Comparison of ENCODE assay signal across 9 cellular contexts in genomic region chr11:68040957-68041591, GRCh38. TPM values are rescaled to one million over a fixed set of nuclear protein-coding genes. Genes with fewer than 3 reads are reported as not detected.
DNase-seq lines count a peak whose midpoint lies in the region; ATAC-seq, FAIRE-seq and TF ChIP-seq lines count a peak whose summit lies in the region.
"Had no signal": no experiment of that assay in that cellular context is flagged by ENCODE, and none has a peak within 500 bp of the region (broad histone marks: within the 10 kb centered on the region; RNA-seq: fewer than 3 reads in every experiment).

No MANE protein-coding gene starts in this region.

- H3K27ac ChIP-seq in heart left ventricle (peak overlapping the region in 11 of 12 donors; percentile 74 to 96 (median 88)), K562 (ENCODE audit: extremely low read depth, low read depth, low read length) (peak overlapping the region; percentile 83), mucosa of rectum (ENCODE audit: low read depth in 2 of 2, low read length in 2 of 2) (peak overlapping the region; percentile 90)

- peak overlapping the region; percentile 74 for H3K4me2 ChIP-seq in K562 (ENCODE audit: insufficient read depth, low read length)

- no peak overlapping the region for H2AFZ ChIP-seq in K562 (ENCODE audit: low read depth, low read length)

- H3K79me2 ChIP-seq in K562 (ENCODE audit: control insufficient read depth, insufficient read depth, low read length) = peaks cover 37% of the 10 kb centered on the region

- no peaks in the 10 kb centered on the region for H3K27me3 ChIP-seq in heart left ventricle
- H3K27me3 ChIP-seq in K562 (ENCODE audit: control insufficient read depth in 2 of 2, insufficient read depth in 2 of 2, low read length in 2 of 2) = no peaks in the 10 kb centered on the region
- H3K27me3 ChIP-seq in mucosa of rectum (ENCODE audit: control insufficient read depth in 2 of 2, insufficient read depth in 2 of 2, low read length in 2 of 2) = no peaks in the 10 kb centered on the region

- CTCF ChIA-PET in K562 (lab: Yijun Ruan, JAX; ENCODE audit: low intra/inter-chr PET ratio) = interaction anchor here (0.6 kb wide), 1 partner anchor 272 kb away, joined by 3 read pairs; no protein-coding TSS in a partner anchor

- H3K4me3 ChIP-seq in heart left ventricle = peak overlapping the region in 11 of 12 donors; percentile 52 to 95 (median 82)
- H3K4me3 ChIP-seq in K562 = peak overlapping the region; percentile 92
- H3K4me3 ChIP-seq in mucosa of rectum (ENCODE audit: low read length in 2 of 2) = peak overlapping the region; percentile 80 to 84

- FAIRE-seq in K562 (lab: Jason Lieb, UNC) = no peak

- peak overlapping the region; percentile 72 to 90; a peak in 3 of 4 replicates for H3K9ac ChIP-seq in K562 (ENCODE audit: insufficient read depth in 1 of 2, low read depth in 2 of 2, low read length in 2 of 2)
- peak overlapping the region; percentile 72 to 97 for H3K9ac ChIP-seq in mucosa of rectum (ENCODE audit: low read depth in 1 of 2, low read length in 2 of 2)

- TF ChIP-seq CTCF in heart left ventricle (IDR thresholded peaks at IDR 0.05) (no peak), K562 (IDR thresholded peaks at IDR 0.05 in 2 of 3, conservative IDR thresholded peaks at IDR 0.05 in 1 of 3; ENCODE audit: insufficient read depth in 2 of 3, low read depth in 1 of 3, low read length in 3 of 3) (no peak)

- ATAC-seq in heart left ventricle = no peak
- ATAC-seq in K562 = no peak
- no peak for ATAC-seq in GM21526 (IDR thresholded peaks at IDR 0.05; ENCODE audit: low FRiP score, unreplicated experiment)
- ATAC-seq in HG03280 (IDR thresholded peaks at IDR 0.05; ENCODE audit: unreplicated experiment) = no peak

- DNase-seq in heart left ventricle (peak in 2 of 5 donors; percentile 24 to 62), cardiac septum (ENCODE audit: low spot score) (no peak), K562 (ENCODE audit: extremely low read depth in 1 of 4, low spot score in 3 of 4) (no peak), iPS-NIHi11 (ENCODE audit: low spot score) (no peak)
- DNase-seq in stimulated activated CD4-positive, alpha-beta T cell treated with anti-CD3 and anti-CD28 coated beads, Interleukin-4, amount 100 ng/mL, for 4 hours = no peak
- DNase-seq: DMS79 treated with DMSO at 0.1 percent for 48 hours had no signal

- 82 to 89% (median 85%) methylated on average over 10 to 23 of the region's 23 CpGs for WGBS in heart left ventricle, 4 donors
- 71% methylated on average over 15 of the region's 23 CpGs for WGBS in K562 (ENCODE audit: insufficient coverage, low coverage, missing lambda C conversion rate)

- TF ChIP-seq POLR2A in heart left ventricle (IDR thresholded peaks at IDR 0.05) (no peak), K562 (conservative IDR thresholded peaks at IDR 0.05) (no peak)

- intact Hi-C loops in heart left ventricle (cut with DNase I) = no loop called here
- intact Hi-C loops in cardiac septum (cut with DNase I) = no loop called here
- intact Hi-C loops in K562 (cut with micrococcal nuclease) = no loop called here

- peaks cover 11 to 49% (median 37%) of the 10 kb centered on the region in 12 donors for H3K4me1 ChIP-seq in heart left ventricle
- peaks cover 44 to 95% of the 10 kb centered on the region in 2 experiments for H3K4me1 ChIP-seq in K562 (replicated peaks in 1 of 2; ENCODE audit: control insufficient read depth in 2 of 2, insufficient read depth in 2 of 2, low read length in 2 of 2)
- H3K4me1 ChIP-seq in mucosa of rectum (ENCODE audit: control insufficient read depth in 2 of 2, insufficient read depth in 2 of 2, low read length in 2 of 2) = peaks cover 31 to 36% of the 10 kb centered on the region in 2 donors

- H3K36me3 ChIP-seq in heart left ventricle (peaks cover 0 to 56% (median 10%) of the 10 kb centered on the region in 9 donors), K562 (ENCODE audit: control insufficient read depth, insufficient read depth, low read length) (peaks cover 54% of the 10 kb centered on the region; the same call in 2 of the 3 replicates), mucosa of rectum (ENCODE audit: control insufficient read depth in 2 of 2, insufficient read depth in 2 of 2, low read length in 2 of 2) (peaks cover 9 to 19% of the 10 kb centered on the region in 2 donors)

- no peaks in the 10 kb centered on the region for H3K9me3 ChIP-seq in heart left ventricle
- no peaks in the 10 kb centered on the region for H3K9me3 ChIP-seq in K562 (replicated peaks; ENCODE audit: control insufficient read depth, insufficient read depth, low read depth, low read length)
- no peaks in the 10 kb centered on the region for H3K9me3 ChIP-seq in mucosa of rectum (ENCODE audit: control insufficient read depth in 2 of 2, low read length in 2 of 2)

- BruUV-seq in K562 (replicated peaks; lab: Mats Ljungman, UMichigan) = no TSS peak

- TF ChIP-seq RAD21 in K562 (CRISPR knock-in tag; conservative IDR thresholded peaks at IDR 0.05 in 1 of 2, IDR thresholded peaks at IDR 0.05 in 1 of 2) = no peak

- peaks cover 4% of the 10 kb centered on the region; the same call in 1 of the 2 replicates for H4K20me1 ChIP-seq in K562 (replicated peaks; ENCODE audit: control insufficient read depth, insufficient read depth, low read length)

- in situ Hi-C loops in K562 (cut with MboI) = no loop called here

- POLR2A ChIA-PET in K562 (lab: Yijun Ruan, JAX) = interaction anchor here (1.6 to 4.9 kb wide), 4 partner anchors 10 to 44 kb away, joined by 4 to 55 read pairs (median 8); partner anchors contain the start of gene NDUFS8

- no peak for TF ChIP-seq EP300 in K562 (IDR thresholded peaks at IDR 0.05; ENCODE audit: low read length)

- H3K9me1 ChIP-seq in K562 (ENCODE audit: control insufficient read depth, insufficient read depth, low read length) = no peaks in the 10 kb centered on the region

RNA-seq across cellular contexts. Expression of gene TCIRG1, which starts 2.2 kb away (rescaled TPM):
- total RNA-seq in heart left ventricle = 10 to 100 TPM; 10.2 to 88.7 (median 20.3) TPM
- polyA plus RNA-seq in heart left ventricle = 10 to 100 TPM; 25.5 to 36.9 TPM
- total RNA-seq in cardiac septum = 26.5 TPM
- 106 and 531 TPM in 2 replicates for total RNA-seq in K562 (2011; cell fraction: chromatin; rRNA removed; ENCODE audit: low replicate concordance)
- total RNA-seq in K562 (2011; cell fraction: nucleolus; rRNA removed) = 492 and 517 TPM in 2 replicates
- 190 and 232 TPM in 2 replicates for total RNA-seq in K562 (2011; cell fraction: nucleoplasm; rRNA removed)
- 78.0 and 82.8 TPM in 2 replicates for total RNA-seq in K562 (2014; rRNA removed)
- 2.5 and 5.5 TPM in 2 replicates for total RNA-seq in K562 (2014; rRNA removed; fragmentation: Illumina TruSeq; extraction: Trizol)
- total RNA-seq in K562 (2015; rRNA removed; fragmentation: Illumina TruSeq; extraction: Trizol) = 24.4 and 28.7 TPM in 2 replicates
- 96.4 and 108 TPM in 2 replicates for total RNA-seq in K562 (2021)
- polyA plus RNA-seq in K562 (2011; rRNA removed) = 31.1 and 72.7 TPM in 2 replicates
- 56.1 and 92.6 TPM in 2 replicates for polyA plus RNA-seq in K562 (2011; cell fraction: cytosol; rRNA removed)
- polyA plus RNA-seq in K562 (2011; cell fraction: nucleus; rRNA removed) = 923 and 1,215 TPM in 2 replicates
- polyA plus RNA-seq in K562 (2012) = 55.4 and 115 TPM in 2 replicates
- polyA plus RNA-seq in K562 (2014; fragmentation: Illumina TruSeq; extraction: Trizol) = 13.1 and 33.3 TPM in 2 replicates
- 1 to 10 TPM in 1 of 2 experiments, under 1 TPM in 1; 0.49 to 1.9 TPM for polyA plus RNA-seq in K562 (2014; fragmentation: Nextera tagmentation; extraction: Ambion mirVana)
- 113 and 143 TPM in 2 replicates for polyA plus RNA-seq in K562 (2014; rRNA removed)
- polyA minus RNA-seq in K562 (2011; rRNA and poly(A)+ RNA removed) = 9.7 and 11.0 TPM in 2 replicates
- polyA minus RNA-seq in K562 (2011; cell fraction: cytosol; rRNA and poly(A)+ RNA removed) = 28.2 and 33.0 TPM in 2 replicates
- polyA minus RNA-seq in K562 (2011; cell fraction: nucleus; rRNA and poly(A)+ RNA removed) = 139 and 154 TPM in 2 replicates

RNA-seq across cellular contexts. Expression of gene NDUFS8, which starts 10.6 kb away (rescaled TPM):
- total RNA-seq in heart left ventricle (100 to 1,000 TPM; 262 to 948 (median 365) TPM), cardiac septum (315 TPM), K562 (2014; rRNA removed) (351 and 419 TPM in 2 replicates), K562 (2014; rRNA removed; fragmentation: Illumina TruSeq; extraction: Trizol) (60.0 and 91.3 TPM in 2 replicates), K562 (2015; rRNA removed; fragmentation: Illumina TruSeq; extraction: Trizol) (146 and 150 TPM in 2 replicates), K562 (2021) (271 and 294 TPM in 2 replicates)
- polyA plus RNA-seq in heart left ventricle (100 to 1,000 TPM; 310 to 870 TPM), K562 (2011; rRNA removed) (67.2 and 68.7 TPM in 2 replicates), K562 (2014; fragmentation: Illumina TruSeq; extraction: Trizol) (101 and 156 TPM in 2 replicates), K562 (2014; fragmentation: Nextera tagmentation; extraction: Ambion mirVana) (10 to 100 TPM; 36.5 to 65.1 TPM), K562 (2014; rRNA removed) (241 and 257 TPM in 2 replicates)
- total RNA-seq in K562 (2011; cell fraction: chromatin; rRNA removed; ENCODE audit: low replicate concordance) = 41.2 and 158 TPM in 2 replicates
- total RNA-seq in K562 (2011; cell fraction: nucleolus; rRNA removed) = 168 and 170 TPM in 2 replicates
- total RNA-seq in K562 (2011; cell fraction: nucleoplasm; rRNA removed) = 99.4 and 102 TPM in 2 replicates
- 181 and 505 TPM in 2 replicates for polyA plus RNA-seq in K562 (2011; cell fraction: cytosol; rRNA removed)
- polyA plus RNA-seq in K562 (2011; cell fraction: nucleus; rRNA removed) = 116 and 178 TPM in 2 replicates
- 247 and 317 TPM in 2 replicates for polyA plus RNA-seq in K562 (2012)
- polyA minus RNA-seq in K562 (2011; rRNA and poly(A)+ RNA removed) = 28.2 and 47.3 TPM in 2 replicates
- 128 and 135 TPM in 2 replicates for polyA minus RNA-seq in K562 (2011; cell fraction: cytosol; rRNA and poly(A)+ RNA removed)
- 55.5 and 65.1 TPM in 2 replicates for polyA minus RNA-seq in K562 (2011; cell fraction: nucleus; rRNA and poly(A)+ RNA removed)

RNA-seq across cellular contexts. Expression of gene ALDH3B1, which starts 30.9 kb away (rescaled TPM):
- total RNA-seq in heart left ventricle = 10 to 100 TPM in 2 of 9 donors, 1 to 10 TPM in 7; 2.3 to 25.4 (median 6.1) TPM
- polyA plus RNA-seq in heart left ventricle = 1 to 10 TPM; 2.7 to 3.3 TPM
- 5.1 TPM for total RNA-seq in cardiac septum
- 0.14 and 0.70 TPM in 2 replicates for total RNA-seq in K562 (2011; cell fraction: chromatin; rRNA removed; ENCODE audit: low replicate concordance)
- 0.13 and 0.17 TPM in 2 replicates for total RNA-seq in K562 (2011; cell fraction: nucleolus; rRNA removed)
- total RNA-seq in K562 (2011; cell fraction: nucleoplasm; rRNA removed) = 0.07 and 0.15 TPM in 2 replicates
- total RNA-seq in K562 (2014; rRNA removed) = 0.37 TPM in 1 of 2 replicates, not detected in the other
- total RNA-seq in K562 (2014; rRNA removed; fragmentation: Illumina TruSeq; extraction: Trizol) = 0.04 TPM in 1 of 2 replicates, not detected in the other
- total RNA-seq in K562 (2015; rRNA removed; fragmentation: Illumina TruSeq; extraction: Trizol) = 0.07 and 0.08 TPM in 2 replicates
- total RNA-seq in K562 (2021) = 0.13 and 0.35 TPM in 2 replicates
- polyA plus RNA-seq in K562 (2011; rRNA removed) = 0.10 and 0.19 TPM in 2 replicates
- polyA plus RNA-seq in K562 (2011; cell fraction: cytosol; rRNA removed) = 0.18 and 0.36 TPM in 2 replicates
- 0.21 and 0.30 TPM in 2 replicates for polyA plus RNA-seq in K562 (2011; cell fraction: nucleus; rRNA removed)
- 0.42 and 1.4 TPM in 2 replicates for polyA plus RNA-seq in K562 (2012)
- polyA plus RNA-seq in K562 (2014; fragmentation: Illumina TruSeq; extraction: Trizol) = 0.06 and 0.15 TPM in 2 replicates
- under 1 TPM in 1 of 2 experiments, not detected in 1; 0.01 TPM for polyA plus RNA-seq in K562 (2014; fragmentation: Nextera tagmentation; extraction: Ambion mirVana)
- polyA plus RNA-seq in K562 (2014; rRNA removed) = 0.21 and 0.43 TPM in 2 replicates
- 0.03 TPM in 1 of 2 replicates, not detected in the other for polyA minus RNA-seq in K562 (2011; rRNA and poly(A)+ RNA removed)
- polyA minus RNA-seq in K562 (2011; cell fraction: cytosol; rRNA and poly(A)+ RNA removed) = 1.5 TPM in 1 of 2 replicates, not detected in the other
- polyA minus RNA-seq in K562 (2011; cell fraction: nucleus; rRNA and poly(A)+ RNA removed) = 0.11 and 0.54 TPM in 2 replicates

RNA-seq across cellular contexts. Expression of gene UNC93B1, which starts 37.2 kb away (rescaled TPM):
- total RNA-seq in heart left ventricle (10 to 100 TPM in 3 of 9 donors, 1 to 10 TPM in 6; 5.2 to 34.2 (median 7.9) TPM), cardiac septum (5.3 TPM), K562 (2014; rRNA removed) (10.1 and 12.2 TPM in 2 replicates), K562 (2014; rRNA removed; fragmentation: Illumina TruSeq; extraction: Trizol) (3.7 and 4.3 TPM in 2 replicates), K562 (2015; rRNA removed; fragmentation: Illumina TruSeq; extraction: Trizol) (2.3 and 3.3 TPM in 2 replicates), K562 (2021) (13.6 and 14.1 TPM in 2 replicates)
- polyA plus RNA-seq in heart left ventricle (1 to 10 TPM; 5.0 to 6.5 TPM), K562 (2011; rRNA removed) (8.6 and 10.0 TPM in 2 replicates), K562 (2014; fragmentation: Illumina TruSeq; extraction: Trizol) (5.1 and 6.5 TPM in 2 replicates), K562 (2014; fragmentation: Nextera tagmentation; extraction: Ambion mirVana) (under 1 TPM; 0.10 to 0.17 TPM), K562 (2014; rRNA removed) (7.3 and 11.6 TPM in 2 replicates)
- 14.0 and 42.4 TPM in 2 replicates for total RNA-seq in K562 (2011; cell fraction: chromatin; rRNA removed; ENCODE audit: low replicate concordance)
- 38.0 and 40.8 TPM in 2 replicates for total RNA-seq in K562 (2011; cell fraction: nucleolus; rRNA removed)
- total RNA-seq in K562 (2011; cell fraction: nucleoplasm; rRNA removed) = 17.3 and 24.9 TPM in 2 replicates
- polyA plus RNA-seq in K562 (2011; cell fraction: cytosol; rRNA removed) = 11.3 and 17.7 TPM in 2 replicates
- polyA plus RNA-seq in K562 (2011; cell fraction: nucleus; rRNA removed) = 30.9 and 40.1 TPM in 2 replicates
- polyA plus RNA-seq in K562 (2012) = 6.5 and 9.5 TPM in 2 replicates
- polyA minus RNA-seq in K562 (2011; rRNA and poly(A)+ RNA removed) = 5.2 and 8.3 TPM in 2 replicates
- polyA minus RNA-seq in K562 (2011; cell fraction: cytosol; rRNA and poly(A)+ RNA removed) = 9.3 and 11.6 TPM in 2 replicates
- polyA minus RNA-seq in K562 (2011; cell fraction: nucleus; rRNA and poly(A)+ RNA removed) = 12.3 and 12.5 TPM in 2 replicates
